ENCODE assay signal across 8 cellular contexts in the genomic region with DNA sequence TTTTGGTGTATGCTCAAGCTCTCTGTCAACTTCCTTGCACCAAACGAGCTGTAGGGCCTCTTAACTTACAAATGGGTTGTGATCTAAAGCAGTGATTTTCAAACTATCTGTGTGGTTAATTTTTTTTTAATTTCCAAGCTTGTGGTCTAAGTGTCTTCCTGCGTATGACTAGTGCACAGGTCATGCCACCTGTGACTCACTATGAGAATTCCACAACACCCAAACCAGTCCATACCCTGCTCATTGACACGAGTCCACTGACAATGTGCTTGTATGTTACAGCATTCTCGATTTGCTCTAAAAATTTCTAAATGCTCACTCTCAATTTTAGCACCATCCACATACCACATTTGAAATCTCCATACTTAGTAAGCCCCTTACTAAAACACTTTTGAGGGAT. TPM values are rescaled to one million over a fixed set of nuclear protein-coding genes. Genes with fewer than 3 reads are reported as not detected.
DNase-seq lines count a peak whose midpoint lies in the region; TF ChIP-seq lines count a peak whose summit lies in the region.
"Not testable (repeated sequence)": the region's sequence is repeated elsewhere in the genome, so short reads cannot be mapped to it uniquely, and the experiment has no call there.

No MANE protein-coding gene starts in this region.

- peak overlapping the region; percentile 20 for H3K4me3 Mint-ChIP-seq in activated T-cell treated with anti-CD3 and anti-CD28 coated beads, Interleukin-2, amount 50 U/mL, for 24 hours

- H3K4me1 Mint-ChIP-seq in activated T-cell treated with anti-CD3 and anti-CD28 coated beads, Interleukin-2, amount 50 U/mL, for 24 hours (ENCODE audit: low read depth): not testable (repeated sequence)

- not testable (repeated sequence) for H3K9me3 Mint-ChIP-seq in activated T-cell treated with anti-CD3 and anti-CD28 coated beads, Interleukin-2, amount 50 U/mL, for 24 hours

- not testable (repeated sequence) for H3K36me3 Mint-ChIP-seq in activated T-cell treated with anti-CD3 and anti-CD28 coated beads, Interleukin-2, amount 50 U/mL, for 24 hours (ENCODE audit: low read depth)

- H3K27ac Mint-ChIP-seq in activated T-cell treated with anti-CD3 and anti-CD28 coated beads, Interleukin-2, amount 50 U/mL, for 24 hours: peak overlapping the region; percentile 80

- H3K27me3 Mint-ChIP-seq in activated T-cell treated with anti-CD3 and anti-CD28 coated beads, Interleukin-2, amount 50 U/mL, for 24 hours: not testable (repeated sequence)

- H3K36me3 ChIP-seq in MG63; brain microvascular endothelial cell (replicated peaks): not testable (repeated sequence)

- H3K27me3 ChIP-seq in MG63; brain microvascular endothelial cell (replicated peaks): not testable (repeated sequence)

- TF ChIP-seq CTCF in brain microvascular endothelial cell (IDR thresholded peaks at IDR 0.05; ENCODE audit: low read depth, low read length, missing control alignments): not testable (repeated sequence)

- not testable (repeated sequence) for H3K27ac ChIP-seq in brain microvascular endothelial cell

- DNase-seq in GM04504 (ENCODE audit: low read depth): peak; percentile 26
- peak; percentile 61 for DNase-seq in MG63
- DNase-seq in T-helper 22 cell (ENCODE audit: low read depth): peak; percentile 43
- DNase-seq in activated T-cell treated with anti-CD3 and anti-CD28 coated beads, Interleukin-2, amount 50 U/mL, for 24 hours: peak; percentile 35
- peak; percentile 75 for DNase-seq in brain microvascular endothelial cell
- peak; percentile 88 for DNase-seq in glomerular visceral epithelial cell (ENCODE audit: extremely low spot score)
- DNase-seq in stimulated activated CD4-positive, alpha-beta T cell treated with anti-CD3 and anti-CD28 coated beads, Interleukin-12 subunit alpha, Interleukin-12 subunit beta, amount 100 ng/mL, for 4 hours: peak; percentile 19
- DNase-seq in stromal cell of bone marrow (ENCODE audit: low read depth): peak; percentile 41

- H3K4me3 ChIP-seq in MG63; brain microvascular endothelial cell (ENCODE audit: low read depth, low read length): not testable (repeated sequence)

- in situ Hi-C loops in brain microvascular endothelial cell (cut with HindIII; ENCODE audit: low pct_ligation_motif_present, low sequenced_read_pairs): not testable (repeated sequence)

- not testable (repeated sequence) for H3K9me3 ChIP-seq in MG63

RNA-seq across cellular contexts. Expression of a gene that starts 18.5 kb away (rescaled TPM):
- total RNA-seq in MG63 (2014; rRNA removed; shearing (Covaris generic); ENCODE audit: low replicate concordance): 70.0 and 76.4 TPM in 2 replicates

Comparison
In these comparisons a context has a peak if more than half of its experiments do, and no peak if none do; other contexts are left out.
1. DNase-seq: peak in every context shown above with its lines; median percentile 88 in glomerular visceral epithelial cell; 75 in brain microvascular endothelial cell; 61 in MG63; 43 in T-helper 22 cell; 41 in stromal cell of bone marrow; 35 in activated T-cell treated with anti-CD3 and anti-CD28 coated beads, Interleukin-2, amount 50 U/mL, for 24 hours; 26 in GM04504; 19 in stimulated activated CD4-positive, alpha-beta T cell treated with anti-CD3 and anti-CD28 coated beads, Interleukin-12 subunit alpha, Interleukin-12 subunit beta, amount 100 ng/mL, for 4 hours.